ENCODE assay signal across 8 cellular contexts in the genomic region with DNA sequence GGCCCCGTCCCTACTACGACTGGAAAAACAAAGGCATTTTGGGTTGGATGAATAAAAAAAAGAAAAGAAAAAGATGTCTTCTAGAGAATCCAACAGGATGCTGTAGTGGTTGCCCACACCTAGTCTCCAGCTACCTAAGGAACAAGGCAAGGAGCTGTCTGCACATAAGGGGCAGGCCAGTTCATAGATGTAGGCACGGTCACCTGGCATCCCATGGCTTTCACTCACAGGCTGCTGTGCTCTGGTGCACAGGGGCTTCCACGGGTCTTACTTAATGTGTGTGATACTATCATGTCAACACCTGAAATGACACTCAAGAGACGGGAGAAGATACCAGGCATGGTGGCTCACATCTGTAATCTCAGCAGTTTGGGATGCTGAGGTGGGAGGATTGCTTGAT. TPM values are rescaled to one million over a fixed set of nuclear protein-coding genes. Genes with fewer than 3 reads are reported as not detected.
A peak's percentile ranks its signal among the peaks of the same experiment; 100 is the strongest.
DNase-seq lines count a peak whose midpoint lies in the region; ATAC-seq and TF ChIP-seq lines count a peak whose summit lies in the region.

No MANE protein-coding gene starts in this region.

- no peaks in the 10 kb centered on the region; the same call in 1 of the 2 replicates for H3K4me1 ChIP-seq in ES-I3 (ENCODE audit: insufficient read depth, low read length)
- H3K4me1 ChIP-seq in sigmoid colon: peaks cover 0 to 48% (median 37%) of the 10 kb centered on the region in 4 donors

- TF ChIP-seq EP300 in sigmoid colon (IDR thresholded peaks at IDR 0.05): no peak

- TF ChIP-seq POLR2A in sigmoid colon (IDR thresholded peaks at IDR 0.05): no peak

- peak overlapping the region; percentile 92 for H3K27ac Mint-ChIP-seq in T-helper 17 cell

- H3K36me3 ChIP-seq in ES-I3 (ENCODE audit: insufficient read depth, low read length) (no peaks in the 10 kb centered on the region), sigmoid colon (peaks cover 0 to 15% (median 2%) of the 10 kb centered on the region in 4 donors)

- peak overlapping the region; percentile 71 for H3K4me3 ChIP-seq in fibroblast of pulmonary artery (replicated peaks; ENCODE audit: low read depth, low read length)
- peak overlapping the region; percentile 64 to 90 (median 72) for H3K4me3 ChIP-seq in sigmoid colon

- H3K9ac ChIP-seq in ES-I3 (ENCODE audit: low read depth, low read length): peak overlapping the region; percentile 50; the same call in 1 of the 2 replicates

- H3K27me3 Mint-ChIP-seq in T-helper 17 cell: no peaks in the 10 kb centered on the region

- H3K4me1 Mint-ChIP-seq in T-helper 17 cell: peaks cover 45% of the 10 kb centered on the region

- H3K36me3 Mint-ChIP-seq in T-helper 17 cell (ENCODE audit: low read depth): peaks cover 3% of the 10 kb centered on the region

- no peaks in the 10 kb centered on the region for H3K9me3 ChIP-seq in ES-I3 (ENCODE audit: control insufficient read depth, insufficient read depth, low read length)
- H3K9me3 ChIP-seq in T-helper 17 cell (ENCODE audit: control insufficient read depth, low read length, poor library complexity, severe bottlenecking): no peaks in the 10 kb centered on the region
- H3K9me3 ChIP-seq in sigmoid colon: no peaks in the 10 kb centered on the region

- TF ChIP-seq CTCF in fibroblast of pulmonary artery (IDR thresholded peaks at IDR 0.05; ENCODE audit: low read length, missing control alignments): no peak
- TF ChIP-seq CTCF in sigmoid colon (IDR thresholded peaks at IDR 0.05): no peak

- no peaks in the 10 kb centered on the region for H3K27me3 ChIP-seq in sigmoid colon

- H3K4me3 Mint-ChIP-seq in T-helper 17 cell: peak overlapping the region; percentile 91

- WGBS in sigmoid colon, 2 donors: 83 to 85% methylated on average over 5 of the region's 5 CpGs

- peak overlapping the region; percentile 95 to 97 (median 96) for H3K27ac ChIP-seq in sigmoid colon

- intact Hi-C loops in sigmoid colon (cut with DNase I): loop anchor here (2.0 to 5.0 kb wide), 2 partner anchors 53 to 877 kb away; no protein-coding TSS in a partner anchor

- no peak for DNase-seq in T-helper 17 cell
- no peak for DNase-seq in fibroblast of pulmonary artery (ENCODE audit: low read depth)
- no peak for DNase-seq in sigmoid colon
- DNase-seq in NCI-H2081 (lab: John Stamatoyannopoulos, UW): no peak
- no peak for DNase-seq in NCI-H2081 treated with DMSO at 0.1 percent for 48 hours (lab: John Stamatoyannopoulos, UW)

- ATAC-seq in T-helper 17 cell (no peak), HG02870 (IDR thresholded peaks at IDR 0.05; ENCODE audit: unreplicated experiment) (no peak), GM19395 (IDR thresholded peaks at IDR 0.05; ENCODE audit: unreplicated experiment) (no peak)

RNA-seq across cellular contexts. Expression of a gene that starts 1.0 kb away (rescaled TPM):
- total RNA-seq in T-helper 17 cell (10 to 100 TPM; 27.0 to 32.2 TPM), sigmoid colon (10 to 100 TPM; 15.3 to 23.3 (median 19.6) TPM)
- polyA plus RNA-seq in sigmoid colon: 1 to 10 TPM; 3.2 to 7.3 (median 3.6) TPM
